In genomic region chr4:76430519-76431388, GRCh38 we compare ENCODE assay signal across 9 cellular contexts. TPM values are rescaled to one million over a fixed set of nuclear protein-coding genes. Genes with fewer than 3 reads are reported as not detected.
DNase-seq lines count a peak whose midpoint lies in the region; ATAC-seq and TF ChIP-seq lines count a peak whose summit lies in the region.
"Had no signal": no experiment of that assay in that cellular context is flagged by ENCODE, and none has a peak within 500 bp of the region (broad histone marks: within the 10 kb centered on the region; RNA-seq: fewer than 3 reads in every experiment).

No MANE protein-coding gene starts in this region.

- H3K36me3 Mint-ChIP-seq in brain = no peaks in the 10 kb centered on the region

- H3K4me3 Mint-ChIP-seq in brain = peak overlapping the region in 3 of 5 experiments; percentile 1 to 15 (median 10)

- no peaks in the 10 kb centered on the region for H3K27me3 ChIP-seq in liver (ENCODE audit: control insufficient read depth in 4 of 4, insufficient read depth in 4 of 4, low read length in 3 of 4)

- peak overlapping the region in 1 of 2 donors; percentile 45 for H3K9ac ChIP-seq in liver (ENCODE audit: low read depth in 1 of 2, low read length in 2 of 2)

- 29% methylated on average over 15 of the region's 15 CpGs for WGBS in liver

- H3K9me3 ChIP-seq in liver (ENCODE audit: control insufficient read depth in 4 of 4, low read length in 3 of 4) = no peaks in the 10 kb centered on the region

- H3K4me3 ChIP-seq in liver (ENCODE audit: low read depth in 1 of 3, low read length in 3 of 3) = peak overlapping the region in 1 of 3 donors; percentile 29

- H3K27me3 Mint-ChIP-seq in brain = no peaks in the 10 kb centered on the region

- H3K27ac ChIP-seq in liver (ENCODE audit: low read depth in 1 of 2, low read length in 2 of 2) = no peak overlapping the region

- DNase-seq in Ammon's horn (ENCODE audit: low spot score) = peak; percentile 67
- DNase-seq in GM13976 (ENCODE audit: low spot score) = peak; percentile 58
- DNase-seq in NCI-H2227 treated with DMSO at 0.1 percent for 48 hours (lab: John Stamatoyannopoulos, UW) = peak; percentile 13

- in situ Hi-C loops in GM13976 (cut with MboI; ENCODE audit: low sequenced_read_pairs, unreplicated experiment) = no loop called here

- peak overlapping the region in 2 of 5 experiments; percentile 6 to 8 for H3K27ac Mint-ChIP-seq in brain

- no peak for ATAC-seq in GM18870 (IDR thresholded peaks at IDR 0.05; ENCODE audit: unreplicated experiment)
- no peak for ATAC-seq in GM19324 (IDR thresholded peaks at IDR 0.05; ENCODE audit: low FRiP score, unreplicated experiment)
- ATAC-seq in GM21360 (IDR thresholded peaks at IDR 0.05; ENCODE audit: unreplicated experiment) = no peak

- peak; percentile 89 to 90 for TF ChIP-seq RAD21 in liver (IDR thresholded peaks at IDR 0.05)

- peak; percentile 35 for TF ChIP-seq CTCF in GM13976 (IDR thresholded peaks at IDR 0.05; ENCODE audit: borderline replicate concordance, control extremely low read depth, extremely low read depth, insufficient read depth, missing control alignments)
- peak; percentile 87 to 88 for TF ChIP-seq CTCF in brain (conservative IDR thresholded peaks at IDR 0.05)
- TF ChIP-seq CTCF in liver (IDR thresholded peaks at IDR 0.05; ENCODE audit: low read depth, low read length, missing input control) = peak; percentile 65

- H3K4me1 ChIP-seq in liver (ENCODE audit: control insufficient read depth in 4 of 4, insufficient read depth in 4 of 4, low read length in 3 of 4) = peaks cover 0 to 9% (median 0%) of the 10 kb centered on the region in 4 donors

- no peaks in the 10 kb centered on the region for H3K9me3 Mint-ChIP-seq in brain

- H3K4me1 Mint-ChIP-seq in brain = peaks cover 33% of the 10 kb centered on the region

- no peaks in the 10 kb centered on the region for H3K36me3 ChIP-seq in liver (ENCODE audit: control insufficient read depth in 4 of 4, insufficient read depth in 3 of 4, low read depth in 1 of 4, low read length in 3 of 4)

TF ChIP-seq in liver, 16 proteins besides CTCF, POLR2A, EP300 and RAD21:
- TF ChIP-seq TAF1 (conservative IDR thresholded peaks at IDR 0.05) (peak; percentile 60), YY1 (IDR thresholded peaks at IDR 0.05) (peak; percentile 68), MAX (IDR thresholded peaks at IDR 0.05) (no peak), EGR1 (IDR thresholded peaks at IDR 0.05; ENCODE audit: low read depth in 2 of 2) (no peak), RXRA (IDR thresholded peaks at IDR 0.05) (peak in 1 of 2 donors; percentile 16), HNF4A (conservative IDR thresholded peaks at IDR 0.05) (peak in 1 of 2 donors; percentile 28)

RNA-seq across cellular contexts. Expression of gene SHROOM3, which starts 4.3 kb away (rescaled TPM):
- polyA plus RNA-seq in brain (ENCODE audit: insufficient read depth, low read depth, low replicate concordance) (30.9 TPM), liver (1 to 10 TPM; 8.2 to 9.1 TPM)
- 10 to 100 TPM in 1 of 2 donors, 1 to 10 TPM in 1; 4.7 to 25.8 TPM for total RNA-seq in liver

RNA-seq across cellular contexts. Expression of gene CCDC158, which starts 9.8 kb away (rescaled TPM):
- polyA plus RNA-seq in brain (ENCODE audit: insufficient read depth, low read depth, low replicate concordance) (not detected), liver (1 to 10 TPM in 1 of 2 donors, under 1 TPM in 1; 0.44 to 1.8 TPM)
- 1 to 10 TPM in 1 of 2 donors, under 1 TPM in 1; 0.28 to 4.0 TPM for total RNA-seq in liver
- total RNA-seq: mononuclear cell had no signal

Comparison
In these comparisons a context has a peak if more than half of its experiments do, and no peak if none do; other contexts are left out.
1. DNase-seq: peak in every context shown above with its lines; median percentile 67 in Ammon's horn; 58 in GM13976; 13 in NCI-H2227 treated with DMSO at 0.1 percent for 48 hours.
2. CTCF ChIP-seq: peak in every context shown above with its lines; median percentile 88 in brain; 65 in liver; 35 in GM13976.